ENCODE assay signal across 1 cellular context in the genomic region with DNA sequence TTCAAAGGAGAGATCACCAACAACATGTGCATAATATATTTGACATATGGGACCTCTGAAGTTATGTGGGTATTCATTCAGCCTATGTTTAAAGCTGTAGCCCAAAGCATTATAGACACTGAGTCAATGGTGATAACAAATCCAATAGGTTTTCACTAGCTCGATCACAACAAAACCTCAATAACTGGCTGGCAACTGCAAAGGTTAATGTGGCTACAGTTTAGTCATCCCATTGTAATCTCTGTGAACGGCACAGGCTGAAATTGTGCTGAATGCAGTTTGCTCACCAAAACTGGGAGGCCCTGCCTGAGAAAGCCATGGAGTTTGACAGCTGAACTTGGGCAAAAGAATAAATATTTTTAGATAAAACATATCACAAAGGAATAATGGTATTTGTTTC.
TF ChIP-seq lines count a peak whose summit lies in the region.

No MANE protein-coding gene starts in this region.

TF ChIP-seq in IMR-90, 13 proteins besides CTCF, POLR2A, EP300 and RAD21 (continued from another document):
- no peak for TF ChIP-seq MAZ (IDR thresholded peaks at IDR 0.05; ENCODE audit: borderline replicate concordance, low read depth, low read length)
- no peak for TF ChIP-seq CHD1 (IDR thresholded peaks at IDR 0.05; ENCODE audit: low read depth, low read length)
- TF ChIP-seq SMC3 (IDR thresholded peaks at IDR 0.05; ENCODE audit: low read depth, low read length), result no peak
- TF ChIP-seq BHLHE40 (IDR thresholded peaks at IDR 0.05; ENCODE audit: low read depth, low read length), result no peak
- no peak for TF ChIP-seq RCOR1 (IDR thresholded peaks at IDR 0.05; ENCODE audit: insufficient replicate concordance, low read length)
- TF ChIP-seq ELK1 (IDR thresholded peaks at IDR 0.05; ENCODE audit: borderline replicate concordance, low read depth, low read length), result no peak
- no peak for TF ChIP-seq NFE2L2 (IDR thresholded peaks at IDR 0.05; ENCODE audit: low read depth, low read length)
- TF ChIP-seq MXI1 (IDR thresholded peaks at IDR 0.05; ENCODE audit: borderline replicate concordance, low read depth, low read length), result no peak
- TF ChIP-seq MAFK (IDR thresholded peaks at IDR 0.05; ENCODE audit: low read depth, low read length), result no peak
